1 cellular context compared by ENCODE assay signal in genomic region chr6:57019434-57019833, GRCh38.
TF ChIP-seq lines count a peak whose summit lies in the region.

No MANE protein-coding gene starts in this region.

TF ChIP-seq in H1, 55 proteins besides CTCF, POLR2A, EP300 and RAD21 (continued from another document):
- TF ChIP-seq ATF2 (IDR thresholded peaks at IDR 0.05; ENCODE audit: low read length) (no peak), SP1 (IDR thresholded peaks at IDR 0.05; ENCODE audit: low read depth, low read length) (no peak), RXRA (IDR thresholded peaks at IDR 0.05; ENCODE audit: insufficient read depth, low read depth, low read length) (no peak), EZH2 (IDR thresholded peaks at IDR 0.05; ENCODE audit: low read depth, low read length, severe bottlenecking) (no peak), SP4 (IDR thresholded peaks at IDR 0.05; ENCODE audit: low read length) (no peak), CEBPB (IDR thresholded peaks at IDR 0.05; ENCODE audit: low read depth, low read length) (no peak), BCL11A (IDR thresholded peaks at IDR 0.05; ENCODE audit: low read depth in 2 of 2, low read length in 2 of 2) (no peak), RNF2 (IDR thresholded peaks at IDR 0.05; ENCODE audit: borderline replicate concordance, low read depth, low read length, missing control alignments, poor library complexity, severe bottlenecking) (no peak), NANOG (IDR thresholded peaks at IDR 0.05; ENCODE audit: insufficient read depth, low read depth, low read length, poor library complexity, severe bottlenecking) (no peak), KDM4A (IDR thresholded peaks at IDR 0.05; ENCODE audit: low read depth, low read length, severe bottlenecking) (no peak), SIRT6 (IDR thresholded peaks at IDR 0.05; ENCODE audit: low read length) (no peak)
TF ChIP-seq in H1: peak in this region for 0.
